8 cellular contexts compared by ENCODE assay signal in the genomic region with DNA sequence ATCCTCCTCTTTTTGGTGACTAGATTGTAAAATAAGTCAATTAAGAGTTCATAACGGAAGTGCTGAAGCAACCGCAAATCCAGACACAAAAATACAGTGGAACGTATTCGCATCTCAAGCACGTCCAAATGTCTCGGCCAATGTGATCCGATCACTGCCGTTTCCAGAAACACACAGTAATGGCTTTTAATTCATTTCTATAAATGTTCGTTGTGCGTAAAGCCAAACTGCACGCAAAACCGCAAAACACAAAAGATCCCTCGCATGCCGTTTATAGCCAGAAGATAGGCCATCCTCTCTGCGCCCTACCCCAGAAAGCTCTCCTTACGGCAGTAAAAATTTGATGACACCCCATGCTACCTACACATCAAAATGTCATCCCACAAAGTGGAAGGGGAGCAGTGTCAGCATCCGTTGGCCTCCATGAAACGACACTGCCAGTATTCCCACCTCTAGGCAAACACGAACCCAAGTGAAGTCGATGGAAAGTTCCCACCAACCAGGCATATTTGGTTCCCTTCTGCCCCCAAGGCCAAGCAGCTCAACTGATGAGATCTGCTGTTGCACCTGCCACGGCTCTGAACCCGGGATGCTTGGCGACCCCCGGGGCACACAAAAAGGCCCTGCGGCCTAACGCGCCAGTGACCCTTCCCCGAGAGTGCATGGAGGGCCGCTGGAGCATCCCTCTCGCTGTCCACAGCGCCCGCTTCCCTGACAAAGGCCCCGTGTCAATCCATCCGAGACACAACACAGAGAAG. TPM values are rescaled to one million over a fixed set of nuclear protein-coding genes. Genes with fewer than 3 reads are reported as not detected.
A peak's percentile ranks its signal among the peaks of the same experiment; 100 is the strongest.
DNase-seq lines count a peak whose midpoint lies in the region; ATAC-seq, FAIRE-seq and TF ChIP-seq lines count a peak whose summit lies in the region.

No MANE protein-coding gene starts in this region.

- ATAC-seq in IMR-90 (ENCODE audit: low read depth) (no peak), GM12878 (no peak; the same call in 2 of the 3 replicates), GM18505 (IDR thresholded peaks at IDR 0.05; ENCODE audit: unreplicated experiment) (no peak), HG02588 (IDR thresholded peaks at IDR 0.05; ENCODE audit: unreplicated experiment) (no peak)
- ATAC-seq in stimulated activated naive CD8-positive, alpha-beta T cell treated with anti-CD3 and anti-CD28 coated beads, Interleukin-15, Interleukin-2, amounts not matched to agents 100 U/mL and 50 U/mL, for 24 hours, result no peak

- no peak for TF ChIP-seq EP300 in GM12878 (IDR thresholded peaks at IDR 0.05; ENCODE audit: borderline replicate concordance in 1 of 2, control insufficient read depth in 1 of 2, low read depth in 2 of 2, low read length in 2 of 2)

- H3K79me2 ChIP-seq in GM12878 (ENCODE audit: control insufficient read depth, insufficient read depth, low read length), result peaks cover 46% of the 10 kb centered on the region

- H3K27me3 ChIP-seq in CD8-positive, alpha-beta memory T cell (ENCODE audit: insufficient read depth, low read length, poor library complexity, severe bottlenecking), result no peaks in the 10 kb centered on the region
- H3K27me3 ChIP-seq in IMR-90 (ENCODE audit: control insufficient read depth, insufficient read depth, low read length) (no peaks in the 10 kb centered on the region), GM12878 (replicated peaks in 1 of 2; ENCODE audit: control insufficient read depth in 2 of 2, insufficient read depth in 2 of 2, low read length in 1 of 2) (no peaks in the 10 kb centered on the region)

- H3K9me3 ChIP-seq in CD8-positive, alpha-beta memory T cell (ENCODE audit: low read length), result no peaks in the 10 kb centered on the region
- H3K9me3 ChIP-seq in IMR-90 (ENCODE audit: control insufficient read depth, insufficient read depth, low read length) (no peaks in the 10 kb centered on the region), GM12878 (replicated peaks; ENCODE audit: control insufficient read depth, insufficient read depth, low read length) (no peaks in the 10 kb centered on the region), kidney (ENCODE audit: control insufficient read depth in 1 of 2, low read length in 2 of 2) (no peaks in the 10 kb centered on the region)

- H4K20me1 ChIP-seq in IMR-90 (ENCODE audit: insufficient read depth, low read length) (peaks cover 17% of the 10 kb centered on the region), GM12878 (ENCODE audit: control insufficient read depth, insufficient read depth) (no peaks in the 10 kb centered on the region)

- peaks cover 16% of the 10 kb centered on the region for H3K4me1 ChIP-seq in CD8-positive, alpha-beta memory T cell (ENCODE audit: insufficient read depth, low read length)
- peaks cover 9% of the 10 kb centered on the region for H3K4me1 ChIP-seq in IMR-90 (ENCODE audit: control insufficient read depth, insufficient read depth, low read length)
- no peaks in the 10 kb centered on the region; the same call in 1 of the 2 replicates for H3K4me1 ChIP-seq in GM12878 (ENCODE audit: control insufficient read depth, insufficient read depth, low read length)
- H3K4me1 ChIP-seq in kidney (ENCODE audit: control insufficient read depth in 1 of 2, insufficient read depth in 1 of 2, low read depth in 1 of 2, low read length in 2 of 2), result peaks cover 7 to 11% of the 10 kb centered on the region in 2 donors

- no peak overlapping the region for H2BK120ac ChIP-seq in IMR-90 (ENCODE audit: low read depth, low read length)

- in situ Hi-C loops in IMR-90 (cut with MboI; ENCODE audit: low sequenced_read_pairs) (loop anchor here (10.0 kb wide), 1 partner anchor 116 kb away; no protein-coding TSS in a partner anchor), GM12878 (cut with MboI) (loop anchor here (10.0 kb wide), 1 partner anchor 436 kb away; no protein-coding TSS in a partner anchor)

- intact Hi-C loops in IMR-90 (cut with micrococcal nuclease) (loop anchor here (10.0 kb wide), 1 partner anchor 276 kb away; a partner anchor contains a TSS), GM12878 (cut with micrococcal nuclease; ENCODE audit: unreplicated experiment) (loop anchor here (2.0 to 10.0 kb wide), 5 partner anchors 78 to 536 kb away; a partner anchor contains a TSS), kidney (cut with DNase I) (loop anchor here (10.0 kb wide), 1 partner anchor 106 kb away; no protein-coding TSS in a partner anchor)

- peak overlapping the region in 1 of 2 experiments; percentile 19; a peak in 1 of 4 replicates for H4K8ac ChIP-seq in IMR-90 (ENCODE audit: low read depth in 2 of 2, low read length in 2 of 2)

- H3K9ac ChIP-seq in IMR-90 (ENCODE audit: low read depth, low read length), result peak overlapping the region; percentile 60
- H3K9ac ChIP-seq in GM12878 (ENCODE audit: control insufficient read depth, insufficient read depth, low read length), result peak overlapping the region; percentile 70
- peak overlapping the region; percentile 59 to 81 for H3K9ac ChIP-seq in kidney (ENCODE audit: low read length in 2 of 2)

- peaks cover 25 to 32% (median 25%) of the 10 kb centered on the region in 3 donors for H3K4me1 Mint-ChIP-seq in CD8-positive, alpha-beta memory T cell

- H3K79me1 ChIP-seq in IMR-90 (ENCODE audit: low read depth in 1 of 2, low read length in 2 of 2), result peaks cover 7 to 36% of the 10 kb centered on the region in 2 experiments

- H3K4ac ChIP-seq in IMR-90 (ENCODE audit: low read depth, low read length), result peak overlapping the region; percentile 24; the same call in 1 of the 2 replicates

- peak overlapping the region; percentile 89 to 100 (median 93) for H3K4me3 Mint-ChIP-seq in CD8-positive, alpha-beta memory T cell

- H3K4me2 ChIP-seq in IMR-90 (ENCODE audit: low read depth, low read length), result peak overlapping the region; percentile 98
- H3K4me2 ChIP-seq in GM12878 (ENCODE audit: control insufficient read depth, insufficient read depth), result peak overlapping the region; percentile 80

- H3K23ac ChIP-seq in IMR-90 (ENCODE audit: low read depth, low read length), result peak overlapping the region; percentile 84

- peak overlapping the region; percentile 86 to 95 (median 92) for H3K27ac Mint-ChIP-seq in CD8-positive, alpha-beta memory T cell

- no TSS peak for BruUV-seq in IMR-90 (replicated peaks; lab: Mats Ljungman, UMichigan)
- no TSS peak for BruUV-seq in GM12878 (replicated peaks; lab: Mats Ljungman, UMichigan)

- H4K5ac ChIP-seq in IMR-90 (ENCODE audit: low read depth, low read length), result no peak overlapping the region

- CTCF ChIA-PET in CD8-positive, alpha-beta memory T cell (lab: Charles Lee), result no interaction called here
- CTCF ChIA-PET in IMR-90 (lab: Yijun Ruan, JAX), result no interaction called here
- CTCF ChIA-PET in GM12878 (lab: Yijun Ruan, JAX), result interaction anchor here (0.6 kb wide), 1 partner anchor 9 kb away, joined by 3 read pairs; no protein-coding TSS in a partner anchor

- no peaks in the 10 kb centered on the region for H3K36me3 ChIP-seq in CD8-positive, alpha-beta memory T cell (ENCODE audit: insufficient read depth, low read length)
- H3K36me3 ChIP-seq in IMR-90 (ENCODE audit: control insufficient read depth, insufficient read depth, low read length) (no peaks in the 10 kb centered on the region), GM12878 (ENCODE audit: control insufficient read depth in 2 of 2, insufficient read depth in 2 of 2, low read length in 1 of 2) (no peaks in the 10 kb centered on the region), kidney (ENCODE audit: control insufficient read depth in 1 of 2, insufficient read depth in 2 of 2, low read length in 2 of 2) (no peaks in the 10 kb centered on the region)

- H2AK9ac ChIP-seq in IMR-90 (replicated peaks; ENCODE audit: low read depth, low read length, poor library complexity), result peak overlapping the region; percentile 37

- SMC1A ChIA-PET in GM12878 (lab: Charles Lee; ENCODE audit: uncharacterized antibody, unreplicated experiment), result no interaction called here

- no peak overlapping the region for H2BK5ac ChIP-seq in IMR-90 (ENCODE audit: low read depth, low read length, poor library complexity, severe bottlenecking)

- H3K14ac ChIP-seq in IMR-90 (replicated peaks; ENCODE audit: low read depth, low read length), result peak overlapping the region; percentile 22; the same call in 1 of the 2 replicates

- H3K36me3 Mint-ChIP-seq in CD8-positive, alpha-beta memory T cell, result peaks cover 0 to 7% (median 0%) of the 10 kb centered on the region in 3 donors

- peaks cover 0 to 2% (median 0%) of the 10 kb centered on the region in 5 donors for H3K9me3 Mint-ChIP-seq in CD8-positive, alpha-beta memory T cell

- TF ChIP-seq CTCF in IMR-90 (conservative IDR thresholded peaks at IDR 0.05; ENCODE audit: low read depth, low read length) (no peak), GM12878 (IDR thresholded peaks at IDR 0.05 in 2 of 3, conservative IDR thresholded peaks at IDR 0.05 in 1 of 3; ENCODE audit: control insufficient read depth in 2 of 3, extremely low read depth in 1 of 3, insufficient read depth in 1 of 3, low read depth in 3 of 3, low read length in 3 of 3) (no peak), kidney (IDR thresholded peaks at IDR 0.05; ENCODE audit: borderline replicate concordance, extremely low read depth, insufficient read depth) (no peak)

- no peak overlapping the region for H2BK20ac ChIP-seq in IMR-90 (ENCODE audit: low read depth, low read length)

- FAIRE-seq in GM12878 (lab: Jason Lieb, UNC), result no peak
- FAIRE-seq in kidney (lab: Jason Lieb, UNC), result no peak

- TF ChIP-seq POLR2A in IMR-90 (IDR thresholded peaks at IDR 0.05; ENCODE audit: low read depth, low read length) (no peak), GM12878 (IDR thresholded peaks at IDR 0.05; ENCODE audit: low read depth, low read length) (no peak), GM18505 (IDR thresholded peaks at IDR 0.05; ENCODE audit: borderline replicate concordance, extremely low read depth, insufficient read depth, insufficient read length) (no peak)

- RAD21 ChIA-PET in GM12878 (lab: Charles Lee; ENCODE audit: unreplicated experiment), result no interaction called here

- no peaks in the 10 kb centered on the region for H3K27me3 Mint-ChIP-seq in CD8-positive, alpha-beta memory T cell

- WGBS in IMR-90 (ENCODE audit: extremely low coverage in 2 of 2, insufficient read length in 1 of 2), 2 experiments, result 44% methylated on average over 16 of the region's 34 CpGs; no CpG with 5 or more reads in 1 of the 2 experiments
- WGBS in GM12878 (ENCODE audit: insufficient coverage, insufficient replicate concordance, low lambda C conversion rate, missing lambda C conversion rate), result 55% methylated on average over 34 of the region's 34 CpGs

- no peak overlapping the region for H2BK15ac ChIP-seq in IMR-90 (ENCODE audit: low read depth, low read length)

- TF ChIP-seq RAD21 in IMR-90 (IDR thresholded peaks at IDR 0.05; ENCODE audit: low read length) (no peak), GM12878 (IDR thresholded peaks at IDR 0.05; ENCODE audit: insufficient read depth, low read depth, low read length) (no peak)

- no peak for DNase-seq in CD8-positive, alpha-beta memory T cell
- DNase-seq in IMR-90, result no peak
- DNase-seq in GM12878 (ENCODE audit: low read depth, low spot score), result no peak
- no peak for DNase-seq in kidney
- DNase-seq in stimulated activated naive CD8-positive, alpha-beta T cell treated with anti-CD3 and anti-CD28 coated beads, Interleukin-15, Interleukin-2, amounts not matched to agents 100 U/mL and 50 U/mL, for 24 hours, result peak; percentile 23
- DNase-seq in stimulated activated CD4-positive, alpha-beta T cell treated with anti-CD3 and anti-CD28 coated beads, Interleukin-4, amount 100 ng/mL, for 24 hours, result no peak

- peak overlapping the region; percentile 69 for H3K4me3 ChIP-seq in CD8-positive, alpha-beta memory T cell (ENCODE audit: low read length)
- H3K4me3 ChIP-seq in IMR-90 (ENCODE audit: insufficient read depth, low read depth, low read length) (peak overlapping the region; percentile 66), GM12878 (peak overlapping the region; percentile 98), kidney (ENCODE audit: low read length in 2 of 2) (peak overlapping the region; percentile 72 to 83)

- peak overlapping the region; percentile 60 for H2AK5ac ChIP-seq in IMR-90 (ENCODE audit: low read depth, low read length)

- H3K27ac ChIP-seq in CD8-positive, alpha-beta memory T cell (ENCODE audit: low read depth, low read length), result peak overlapping the region; percentile 57
- H3K27ac ChIP-seq in IMR-90 (ENCODE audit: insufficient read depth, low read length), result peak overlapping the region; percentile 1; the same call in 1 of the 2 replicates
- peak overlapping the region; percentile 82 for H3K27ac ChIP-seq in GM12878 (ENCODE audit: control insufficient read depth, insufficient read depth)
- H3K27ac ChIP-seq in kidney (ENCODE audit: low read depth in 2 of 2, low read length in 2 of 2), result no peak overlapping the region

- H3K18ac ChIP-seq in IMR-90 (ENCODE audit: low read depth, low read length), result no peak overlapping the region

- H4K91ac ChIP-seq in IMR-90 (ENCODE audit: insufficient read depth, low read depth, low read length), result no peak overlapping the region

- dilution Hi-C loops in IMR-90 (cut with HindIII; ENCODE audit: low sequenced_read_pairs, unreplicated experiment), result no loop called here

- POLR2A ChIA-PET in CD8-positive, alpha-beta memory T cell (lab: Charles Lee), result no interaction called here
- POLR2A ChIA-PET in IMR-90 (lab: Charles Lee; ENCODE audit: unreplicated experiment) (no interaction called here), GM12878 (lab: Charles Lee) (interaction anchor here (1.0 kb wide), 1 partner anchor 29 kb away, joined by 3 read pairs; no protein-coding TSS in a partner anchor)

- peaks cover 9% of the 10 kb centered on the region for H3K9me1 ChIP-seq in IMR-90 (ENCODE audit: insufficient read depth, low read length)

- peak overlapping the region; percentile 99 for H2AFZ ChIP-seq in IMR-90 (replicated peaks; ENCODE audit: low read length, poor library complexity)
- peak overlapping the region; percentile 58 for H2AFZ ChIP-seq in GM12878 (ENCODE audit: control insufficient read depth, low read depth, low read length)

- no peak overlapping the region for H3K56ac ChIP-seq in IMR-90 (ENCODE audit: extremely low read depth, insufficient read depth, low read length)

RNA-seq across cellular contexts. Expression of a gene that starts 1.4 kb away (rescaled TPM):
- 10 to 100 TPM; 29.7 to 32.8 TPM for total RNA-seq in CD8-positive, alpha-beta memory T cell
- polyA plus RNA-seq in CD8-positive, alpha-beta memory T cell, result 3.1 TPM
- total RNA-seq in IMR-90 (2012; rRNA removed) (11.9 and 12.9 TPM in 2 replicates), GM12878 (2014; rRNA removed) (20.1 and 20.4 TPM in 2 replicates), GM12878 (2014; rRNA removed; fragmentation: Illumina TruSeq; extraction: Trizol) (17.5 and 19.1 TPM in 2 replicates), GM12878 (2021) (39.9 and 43.9 TPM in 2 replicates), kidney (53.1 TPM)
- polyA plus RNA-seq in IMR-90 (2012; rRNA removed) (13.0 and 15.1 TPM in 2 replicates), GM12878 (2011; rRNA removed) (10.6 and 11.9 TPM in 2 replicates), GM12878 (2014; fragmentation: Illumina TruSeq; extraction: Trizol) (18.4 and 20.0 TPM in 2 replicates), GM12878 (2014; fragmentation: Nextera tagmentation; extraction: Ambion mirVana) (10 to 100 TPM in 1 of 2 experiments, 1 to 10 TPM in 1; 5.8 to 17.1 TPM), GM12878 (2014; rRNA removed) (27.2 and 27.7 TPM in 2 replicates), GM12878 (2016; fragmentation: Nextera tagmentation; extraction: Ambion mirVana) (10 to 100 TPM; 17.4 to 18.3 TPM), kidney (ENCODE audit: insufficient read depth, low read depth, low replicate concordance) (15.6 TPM)
- polyA plus RNA-seq in IMR-90 (2012; cell fraction: cytosol; rRNA removed), result 7.8 and 10.7 TPM in 2 replicates
- 51.5 and 87.6 TPM in 2 replicates for polyA plus RNA-seq in IMR-90 (2012; cell fraction: nucleus; rRNA removed; ENCODE audit: low replicate concordance)
- total RNA-seq in GM12878 (2013; cell fraction: nucleolus; rRNA removed), result 225 and 244 TPM in 2 replicates
- 8.5 TPM for polyA plus RNA-seq in GM12878 (2011; ENCODE audit: low read depth)
- polyA plus RNA-seq in GM12878 (2011; cell fraction: cytosol; rRNA removed), result 8.4 and 9.0 TPM in 2 replicates
- polyA plus RNA-seq in GM12878 (2011; cell fraction: nucleus; rRNA removed), result 52.4 and 62.5 TPM in 2 replicates
- polyA plus RNA-seq in GM12878 (2012), result 21.1 and 23.8 TPM in 2 replicates
- 52.5 and 59.6 TPM in 2 replicates for polyA minus RNA-seq in GM12878 (2011; rRNA and poly(A)+ RNA removed)
- polyA minus RNA-seq in GM12878 (2011; cell fraction: cytosol; rRNA and poly(A)+ RNA removed), result 15.4 and 17.7 TPM in 2 replicates
- polyA minus RNA-seq in GM12878 (2011; cell fraction: nucleus; rRNA and poly(A)+ RNA removed), result 56.3 and 84.3 TPM in 2 replicates

RNA-seq across cellular contexts. Expression of a gene that starts 28.6 kb away (rescaled TPM):
- 1,000 to 10,000 TPM; 1,957 to 2,019 TPM for total RNA-seq in CD8-positive, alpha-beta memory T cell
- polyA plus RNA-seq in CD8-positive, alpha-beta memory T cell, result 609 TPM
- total RNA-seq in IMR-90 (2012; rRNA removed) (1,317 and 1,900 TPM in 2 replicates), GM12878 (2014; rRNA removed) (2,056 and 2,150 TPM in 2 replicates), GM12878 (2014; rRNA removed; fragmentation: Illumina TruSeq; extraction: Trizol) (3,315 and 3,434 TPM in 2 replicates), GM12878 (2021) (2,327 and 2,384 TPM in 2 replicates), kidney (966 TPM)
- polyA plus RNA-seq in IMR-90 (2012; rRNA removed) (1,561 and 1,694 TPM in 2 replicates), GM12878 (2011; rRNA removed) (2,686 and 3,119 TPM in 2 replicates), GM12878 (2014; fragmentation: Illumina TruSeq; extraction: Trizol) (3,690 and 4,950 TPM in 2 replicates), GM12878 (2014; fragmentation: Nextera tagmentation; extraction: Ambion mirVana) (1,000 to 10,000 TPM; 1,828 to 2,204 TPM), GM12878 (2014; rRNA removed) (2,258 and 2,542 TPM in 2 replicates), GM12878 (2016; fragmentation: Nextera tagmentation; extraction: Ambion mirVana) (100 to 1,000 TPM; 801 to 823 TPM), kidney (ENCODE audit: insufficient read depth, low read depth, low replicate concordance) (1,525 TPM)
- polyA plus RNA-seq in IMR-90 (2012; cell fraction: cytosol; rRNA removed), result 511 and 1,193 TPM in 2 replicates
- polyA plus RNA-seq in IMR-90 (2012; cell fraction: nucleus; rRNA removed; ENCODE audit: low replicate concordance), result 125 and 757 TPM in 2 replicates
- 391 and 401 TPM in 2 replicates for total RNA-seq in GM12878 (2013; cell fraction: nucleolus; rRNA removed)
- 3,955 TPM for polyA plus RNA-seq in GM12878 (2011; ENCODE audit: low read depth)
- polyA plus RNA-seq in GM12878 (2011; cell fraction: cytosol; rRNA removed), result 1,825 and 1,843 TPM in 2 replicates
- polyA plus RNA-seq in GM12878 (2011; cell fraction: nucleus; rRNA removed), result 658 and 690 TPM in 2 replicates
- 3,096 and 3,407 TPM in 2 replicates for polyA plus RNA-seq in GM12878 (2012)
- polyA minus RNA-seq in GM12878 (2011; rRNA and poly(A)+ RNA removed), result 401 and 520 TPM in 2 replicates
- polyA minus RNA-seq in GM12878 (2011; cell fraction: cytosol; rRNA and poly(A)+ RNA removed), result 251 and 289 TPM in 2 replicates
- polyA minus RNA-seq in GM12878 (2011; cell fraction: nucleus; rRNA and poly(A)+ RNA removed), result 118 and 169 TPM in 2 replicates

RNA-seq across cellular contexts. Expression of a gene that starts 37.9 kb away (rescaled TPM):
- total RNA-seq in CD8-positive, alpha-beta memory T cell, result 100 to 1,000 TPM; 163 to 171 TPM
- polyA plus RNA-seq in CD8-positive, alpha-beta memory T cell, result 80.2 TPM
- total RNA-seq in IMR-90 (2012; rRNA removed) (135 and 199 TPM in 2 replicates), GM12878 (2014; rRNA removed) (43.7 and 49.9 TPM in 2 replicates), GM12878 (2014; rRNA removed; fragmentation: Illumina TruSeq; extraction: Trizol) (68.8 and 70.0 TPM in 2 replicates), GM12878 (2021) (84.9 and 85.2 TPM in 2 replicates), kidney (105 TPM)
- polyA plus RNA-seq in IMR-90 (2012; rRNA removed) (48.4 and 52.9 TPM in 2 replicates), GM12878 (2011; rRNA removed) (64.5 and 101 TPM in 2 replicates), GM12878 (2014; fragmentation: Illumina TruSeq; extraction: Trizol) (56.6 and 62.8 TPM in 2 replicates), GM12878 (2014; fragmentation: Nextera tagmentation; extraction: Ambion mirVana) (10 to 100 TPM; 14.6 to 23.2 TPM), GM12878 (2014; rRNA removed) (31.8 and 35.1 TPM in 2 replicates), GM12878 (2016; fragmentation: Nextera tagmentation; extraction: Ambion mirVana) (10 to 100 TPM; 60.6 to 68.2 TPM), kidney (ENCODE audit: insufficient read depth, low read depth, low replicate concordance) (20.0 TPM)
- polyA plus RNA-seq in IMR-90 (2012; cell fraction: cytosol; rRNA removed), result 25.2 and 27.0 TPM in 2 replicates
- polyA plus RNA-seq in IMR-90 (2012; cell fraction: nucleus; rRNA removed; ENCODE audit: low replicate concordance), result 15.5 and 36.6 TPM in 2 replicates
- total RNA-seq in GM12878 (2013; cell fraction: nucleolus; rRNA removed), result 33.7 and 35.2 TPM in 2 replicates
- polyA plus RNA-seq in GM12878 (2011; ENCODE audit: low read depth), result 15.9 TPM
- polyA plus RNA-seq in GM12878 (2011; cell fraction: cytosol; rRNA removed), result 43.2 and 45.9 TPM in 2 replicates
- 19.4 and 26.1 TPM in 2 replicates for polyA plus RNA-seq in GM12878 (2011; cell fraction: nucleus; rRNA removed)
- polyA plus RNA-seq in GM12878 (2012), result 23.9 and 28.6 TPM in 2 replicates
- polyA minus RNA-seq in GM12878 (2011; rRNA and poly(A)+ RNA removed), result 93.5 and 95.2 TPM in 2 replicates
- 36.6 and 48.3 TPM in 2 replicates for polyA minus RNA-seq in GM12878 (2011; cell fraction: cytosol; rRNA and poly(A)+ RNA removed)
- polyA minus RNA-seq in GM12878 (2011; cell fraction: nucleus; rRNA and poly(A)+ RNA removed), result 8.7 and 15.7 TPM in 2 replicates

Comparison
In these comparisons a context has a peak if more than half of its experiments do, and no peak if none do; other contexts are left out.
1. H3K27ac ChIP-seq: peak in CD8-positive, alpha-beta memory T cell (single experiment), IMR-90 (single experiment) and GM12878 (single experiment); none in kidney (0 of 2).
2. Peak in every context shown above with its lines, with median percentiles within 50 percentile points of each other: H3K4me3 ChIP-seq and H3K9ac ChIP-seq.